10 cellular contexts compared by ENCODE assay signal in genomic region chr3:26622634-26623408, GRCh38. TPM values are rescaled to one million over a fixed set of nuclear protein-coding genes. Genes with fewer than 3 reads are reported as not detected.
DNase-seq lines count a peak whose midpoint lies in the region; ATAC-seq and TF ChIP-seq lines count a peak whose summit lies in the region.
"Had no signal": no experiment of that assay in that cellular context is flagged by ENCODE, and none has a peak within 500 bp of the region (broad histone marks: within the 10 kb centered on the region; RNA-seq: fewer than 3 reads in every experiment).

LRRC3B (plus strand) TSS chr3:26622772; CDS start chr3:26709673, 86,901 bp downstream.

- H3K4me3 Mint-ChIP-seq in mesothelial cell of epicardium, result peak within 1 kb of the TSS; percentile 72
- H3K4me3 Mint-ChIP-seq: activated CD4-positive, alpha-beta T cell treated with anti-CD3 and anti-CD28 coated beads, Interleukin-2, amount 10 ng/mL, durations not matched to agents 24 days and 14 days had no signal

- TF ChIP-seq POLR2A in GM18505 (IDR thresholded peaks at IDR 0.05; ENCODE audit: borderline replicate concordance, extremely low read depth, insufficient read depth, insufficient read length), result no peak

- DNase-seq in NCI-H146 (lab: John Stamatoyannopoulos, UW), result peak; percentile 21
- DNase-seq in NCI-H146 treated with DMSO at 0.1 percent for 48 hours (lab: John Stamatoyannopoulos, UW; ENCODE audit: unreplicated experiment), result no peak
- peak; percentile 83 for DNase-seq in ecto neural progenitor cell (ENCODE audit: low spot score)
- DNase-seq in mesothelial cell of epicardium (ENCODE audit: low spot score in 2 of 2, unreplicated experiment in 2 of 2), result peak in 1 of 2 experiments; percentile 53
- DNase-seq in thoracic aorta (ENCODE audit: low spot score), result no peak
- no peak for DNase-seq in NCI-H2196 (lab: John Stamatoyannopoulos, UW; ENCODE audit: unreplicated experiment)
- DNase-seq: activated CD4-positive, alpha-beta T cell treated with anti-CD3 and anti-CD28 coated beads, Interleukin-2, amount 10 ng/mL, durations not matched to agents 24 days and 14 days; NCI-H226 had no signal

- H3K27ac Mint-ChIP-seq in mesothelial cell of epicardium, result no peak within 1 kb of the TSS
- H3K27ac Mint-ChIP-seq: activated CD4-positive, alpha-beta T cell treated with anti-CD3 and anti-CD28 coated beads, Interleukin-2, amount 10 ng/mL, durations not matched to agents 24 days and 14 days had no signal

- no peaks in the 10 kb centered on the region for H3K9me3 Mint-ChIP-seq in mesothelial cell of epicardium

- peak within 1 kb of the TSS; percentile 60 for H3K4me3 ChIP-seq in thoracic aorta

- no peak for TF ChIP-seq CTCF in mesothelial cell of epicardium (IDR thresholded peaks at IDR 0.05; ENCODE audit: unreplicated experiment)
- TF ChIP-seq CTCF in thoracic aorta (IDR thresholded peaks at IDR 0.05), result no peak

- H3K4me1 ChIP-seq in thoracic aorta (ENCODE audit: control insufficient read depth in 1 of 2, low read depth in 2 of 2), result peaks cover 0 to 8% of the 10 kb centered on the region in 2 donors

- no peaks in the 10 kb centered on the region for H3K36me3 Mint-ChIP-seq in mesothelial cell of epicardium

- H3K27ac ChIP-seq in thoracic aorta, result no peak within 1 kb of the TSS

- H3K27me3 ChIP-seq in thoracic aorta (replicated peaks; ENCODE audit: insufficient read depth), result no peaks in the 10 kb centered on the region

- H3K27me3 Mint-ChIP-seq in mesothelial cell of epicardium (ENCODE audit: low read depth), result peaks cover 87% of the 10 kb centered on the region

- H3K36me3 ChIP-seq in thoracic aorta, result no peaks in the 10 kb centered on the region

- no peaks in the 10 kb centered on the region for H3K9me3 ChIP-seq in thoracic aorta

- H3K4me1 Mint-ChIP-seq in mesothelial cell of epicardium, result peaks cover 30% of the 10 kb centered on the region
- H3K4me1 Mint-ChIP-seq: activated CD4-positive, alpha-beta T cell treated with anti-CD3 and anti-CD28 coated beads, Interleukin-2, amount 10 ng/mL, durations not matched to agents 24 days and 14 days had no signal

- ATAC-seq in thoracic aorta (ENCODE audit: insufficient number of reproducible peaks, low FRiP score, low read depth) (no peak), GM18505 (IDR thresholded peaks at IDR 0.05; ENCODE audit: unreplicated experiment) (no peak), HG02938 (IDR thresholded peaks at IDR 0.05; ENCODE audit: unreplicated experiment) (no peak)

RNA-seq across cellular contexts. Expression of gene LRRC3B, which starts in this region (rescaled TPM):
- total RNA-seq in mesothelial cell of epicardium (0.11 to 0.34 TPM (median 0.23 TPM) in 3 replicates), thoracic aorta (not detected)
- total RNA-seq: activated CD4-positive, alpha-beta T cell treated with anti-CD3 and anti-CD28 coated beads, Interleukin-2, amount 10 ng/mL, durations not matched to agents 24 days and 14 days had no signal

Comparison
In these comparisons a context has a peak if more than half of its experiments do, and no peak if none do; other contexts are left out.
1. DNase-seq: peak in NCI-H146 (single experiment) and ecto neural progenitor cell (single experiment); none in NCI-H146 treated with DMSO at 0.1 percent for 48 hours (single experiment), thoracic aorta (single experiment) and NCI-H2196 (single experiment).